Comparison of ENCODE assay signal across 6 cellular contexts in genomic region chr6:33417127-33417902, GRCh38. TPM values are rescaled to one million over a fixed set of nuclear protein-coding genes. Genes with fewer than 3 reads are reported as not detected.
DNase-seq lines count a peak whose midpoint lies in the region; ATAC-seq, FAIRE-seq and TF ChIP-seq lines count a peak whose summit lies in the region.

No MANE protein-coding gene starts in this region.

- no peaks in the 10 kb centered on the region for H3K9me3 ChIP-seq in thoracic aorta

- peak; percentile 98 for DNase-seq in EL
- DNase-seq in RCC 7860 (ENCODE audit: low spot score) = peak; percentile 45
- peak; percentile 70 for DNase-seq in glomerular visceral epithelial cell (ENCODE audit: extremely low spot score)
- DNase-seq in thoracic aorta (ENCODE audit: low spot score) = no peak
- DNase-seq in mucosa of gallbladder (ENCODE audit: low spot score) = no peak

- FAIRE-seq in RCC 7860 (lab: Jason Lieb, UNC) = no peak

- ATAC-seq in thoracic aorta (ENCODE audit: insufficient number of reproducible peaks, low FRiP score, low read depth) = no peak
- no peak for ATAC-seq in GM19455 (IDR thresholded peaks at IDR 0.05; ENCODE audit: unreplicated experiment)

- H3K4me3 ChIP-seq in thoracic aorta = peak overlapping the region; percentile 80

- no peak for TF ChIP-seq CTCF in thoracic aorta (IDR thresholded peaks at IDR 0.05)

- no peaks in the 10 kb centered on the region for H3K27me3 ChIP-seq in thoracic aorta (replicated peaks; ENCODE audit: insufficient read depth)

- H3K36me3 ChIP-seq in thoracic aorta = peaks cover 31% of the 10 kb centered on the region

- H3K4me1 ChIP-seq in thoracic aorta (ENCODE audit: control insufficient read depth in 1 of 2, low read depth in 2 of 2) = peaks cover 16 to 64% of the 10 kb centered on the region in 2 donors

- H3K27ac ChIP-seq in thoracic aorta = peak overlapping the region; percentile 76 to 91

RNA-seq across cellular contexts. Expression of gene CUTA, which starts 0.6 kb away (rescaled TPM):
- 100 to 1,000 TPM in 1 of 2 donors, 10 to 100 TPM in 1; 60.3 to 207 TPM for total RNA-seq in thoracic aorta
- 238 TPM for total RNA-seq in mucosa of gallbladder

RNA-seq across cellular contexts. Expression of gene SYNGAP1, which starts 2.5 kb away (rescaled TPM):
- total RNA-seq in thoracic aorta = 10 to 100 TPM; 16.2 to 24.6 TPM
- total RNA-seq in mucosa of gallbladder = 31.0 TPM

RNA-seq across cellular contexts. Expression of gene PHF1, which starts 6.5 kb away (rescaled TPM):
- total RNA-seq in thoracic aorta = 100 to 1,000 TPM in 1 of 2 donors, 10 to 100 TPM in 1; 82.0 to 104 TPM
- 82.3 TPM for total RNA-seq in mucosa of gallbladder

RNA-seq across cellular contexts. Expression of gene KIFC1, which starts 25.7 kb away (rescaled TPM):
- total RNA-seq in thoracic aorta = under 1 TPM; 0.81 to 0.85 TPM
- 2.1 TPM for total RNA-seq in mucosa of gallbladder

RNA-seq across cellular contexts. Expression of gene ZBTB9, which starts 37.1 kb away (rescaled TPM):
- total RNA-seq in thoracic aorta (1 to 10 TPM; 1.1 to 7.1 TPM), mucosa of gallbladder (8.0 TPM)

Comparison
In these comparisons a context has a peak if more than half of its experiments do, and no peak if none do; other contexts are left out.
1. DNase-seq: peak in EL (single experiment), RCC 7860 (single experiment) and glomerular visceral epithelial cell (single experiment); none in thoracic aorta (single experiment) and mucosa of gallbladder (single experiment).